In the genomic region with DNA sequence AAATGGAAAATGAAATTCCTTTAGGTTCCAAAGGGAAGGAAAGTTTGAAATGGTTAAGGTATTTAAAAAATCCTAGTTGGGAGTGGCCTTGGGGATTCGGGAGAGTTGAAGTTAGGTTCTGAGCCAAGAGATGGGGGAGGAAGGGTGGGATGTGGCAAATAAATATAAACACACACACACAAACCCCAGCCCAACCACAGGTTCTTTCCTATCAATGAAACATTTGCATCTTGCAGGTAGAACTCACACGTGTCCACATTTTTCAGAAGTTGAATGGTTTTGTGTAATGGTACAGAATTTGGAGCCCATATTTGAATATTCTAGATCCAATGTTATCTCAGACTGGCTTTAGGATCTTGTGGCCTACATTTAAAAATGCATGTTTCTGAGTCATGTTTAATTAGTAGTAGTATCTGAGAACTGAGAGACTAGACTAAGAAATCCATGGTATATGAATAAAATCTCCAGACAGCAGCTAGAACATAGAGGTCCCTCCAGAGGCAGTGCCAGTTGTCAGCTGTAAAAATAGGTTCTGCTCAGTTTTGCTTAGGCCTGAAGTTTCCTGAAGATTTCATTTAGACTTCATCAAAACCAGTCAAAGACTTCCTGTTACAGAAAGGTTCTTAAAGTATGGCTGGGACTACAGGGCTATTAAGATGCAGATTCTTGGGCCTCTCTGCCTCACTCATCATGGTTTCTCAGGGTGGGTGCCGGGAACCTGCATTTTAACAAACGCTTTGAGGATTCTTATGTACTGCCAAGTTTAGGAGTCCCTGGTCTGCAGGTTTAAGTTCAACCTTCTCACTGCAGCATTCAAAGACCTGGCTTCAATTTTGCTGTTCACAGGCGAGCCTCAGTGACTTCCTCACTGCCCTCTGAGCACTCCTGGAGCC, we compare ENCODE assay signal across 13 cellular contexts. TPM values are rescaled to one million over a fixed set of nuclear protein-coding genes. Genes with fewer than 3 reads are reported as not detected.
DNase-seq lines count a peak whose midpoint lies in the region; ATAC-seq and TF ChIP-seq lines count a peak whose summit lies in the region.
"Had no signal": no experiment of that assay in that cellular context is flagged by ENCODE, and none has a peak within 500 bp of the region (broad histone marks: within the 10 kb centered on the region; RNA-seq: fewer than 3 reads in every experiment).

No MANE protein-coding gene starts in this region.

- peaks cover 90% of the 10 kb centered on the region for H3K4me1 Mint-ChIP-seq in activated T-helper 2 cell treated with anti-CD3 and anti-CD28 coated beads, Interferon-gamma antibody, Interleukin-2, Interleukin-4, amounts not matched to agents 10 μg/mL and 5 μg/mL and 100 μg/mL, durations not matched to agents 14 hours and 24 hours and 36 hours (ENCODE audit: low read depth)
- H3K4me1 Mint-ChIP-seq in natural killer cell treated with Interleukin-12 subunit alpha and Interleukin-12 subunit beta and Interleukin-15 and Interleukin-18, amount 100 ng/mL, for 72 hours (ENCODE audit: low read depth in 2 of 2) = peaks cover 72 to 88% of the 10 kb centered on the region in 2 donors
- H3K4me1 Mint-ChIP-seq in osteocyte (ENCODE audit: unreplicated experiment) = peaks cover 11% of the 10 kb centered on the region

- peak overlapping the region; percentile 100 for H3K27ac Mint-ChIP-seq in activated T-helper 2 cell treated with anti-CD3 and anti-CD28 coated beads, Interferon-gamma antibody, Interleukin-2, Interleukin-4, amounts not matched to agents 10 μg/mL and 5 μg/mL and 100 μg/mL, durations not matched to agents 14 hours and 24 hours and 36 hours
- peak overlapping the region; percentile 91 to 98 for H3K27ac Mint-ChIP-seq in natural killer cell treated with Interleukin-12 subunit alpha and Interleukin-12 subunit beta and Interleukin-15 and Interleukin-18, amount 100 ng/mL, for 72 hours
- H3K27ac Mint-ChIP-seq in osteocyte (ENCODE audit: unreplicated experiment) = no peak overlapping the region

- H3K4me2 ChIP-seq in Karpas-422 (ENCODE audit: low read depth, low read length, poor library complexity, severe bottlenecking) = peak overlapping the region; percentile 84

- H3K9ac ChIP-seq in Karpas-422 (ENCODE audit: low read length) = peak overlapping the region; percentile 72

- H3K4me1 ChIP-seq in Karpas-422 (ENCODE audit: low read length) = peaks cover 56% of the 10 kb centered on the region
- H3K4me1 ChIP-seq: breast epithelium had no signal

- H3K4me3 ChIP-seq in Karpas-422 (ENCODE audit: low read length) = peak overlapping the region; percentile 69; the same call in 1 of the 2 replicates

- H3K27ac ChIP-seq in Karpas-422 (ENCODE audit: low read length) = peak overlapping the region; percentile 82
- H3K27ac ChIP-seq: breast epithelium, psoas muscle had no signal

- no peak for ATAC-seq in natural killer cell treated with Interleukin-12 subunit alpha and Interleukin-12 subunit beta and Interleukin-15 and Interleukin-18, amount 100 ng/mL, for 72 hours
- no peak for ATAC-seq in GM21528 (IDR thresholded peaks at IDR 0.05; ENCODE audit: low FRiP score, unreplicated experiment)

- H3K79me2 ChIP-seq in Karpas-422 (ENCODE audit: low read length) = peaks cover 62% of the 10 kb centered on the region

- no peak overlapping the region for H2AFZ ChIP-seq in Karpas-422 (ENCODE audit: low read length)

- H3K9me2 ChIP-seq in Karpas-422 (replicated peaks; ENCODE audit: insufficient read depth, low read length) = no peaks in the 10 kb centered on the region

- no peaks in the 10 kb centered on the region for H3K27me3 Mint-ChIP-seq in activated T-helper 2 cell treated with anti-CD3 and anti-CD28 coated beads, Interferon-gamma antibody, Interleukin-2, Interleukin-4, amounts not matched to agents 10 μg/mL and 5 μg/mL and 100 μg/mL, durations not matched to agents 14 hours and 24 hours and 36 hours (ENCODE audit: low read depth)
- no peaks in the 10 kb centered on the region for H3K27me3 Mint-ChIP-seq in natural killer cell treated with Interleukin-12 subunit alpha and Interleukin-12 subunit beta and Interleukin-15 and Interleukin-18, amount 100 ng/mL, for 72 hours
- H3K27me3 Mint-ChIP-seq in osteocyte (ENCODE audit: unreplicated experiment) = no peaks in the 10 kb centered on the region

- peaks cover 60% of the 10 kb centered on the region for H3K36me3 Mint-ChIP-seq in activated T-helper 2 cell treated with anti-CD3 and anti-CD28 coated beads, Interferon-gamma antibody, Interleukin-2, Interleukin-4, amounts not matched to agents 10 μg/mL and 5 μg/mL and 100 μg/mL, durations not matched to agents 14 hours and 24 hours and 36 hours (ENCODE audit: low read depth)
- peaks cover 1% of the 10 kb centered on the region for H3K36me3 Mint-ChIP-seq in natural killer cell treated with Interleukin-12 subunit alpha and Interleukin-12 subunit beta and Interleukin-15 and Interleukin-18, amount 100 ng/mL, for 72 hours
- H3K36me3 Mint-ChIP-seq in osteocyte (ENCODE audit: unreplicated experiment) = no peaks in the 10 kb centered on the region

- H3K9me3 Mint-ChIP-seq in activated T-helper 2 cell treated with anti-CD3 and anti-CD28 coated beads, Interferon-gamma antibody, Interleukin-2, Interleukin-4, amounts not matched to agents 10 μg/mL and 5 μg/mL and 100 μg/mL, durations not matched to agents 14 hours and 24 hours and 36 hours = peaks cover 1% of the 10 kb centered on the region
- peaks cover 8% of the 10 kb centered on the region for H3K9me3 Mint-ChIP-seq in natural killer cell treated with Interleukin-12 subunit alpha and Interleukin-12 subunit beta and Interleukin-15 and Interleukin-18, amount 100 ng/mL, for 72 hours
- peaks cover 2% of the 10 kb centered on the region for H3K9me3 Mint-ChIP-seq in osteocyte (ENCODE audit: unreplicated experiment)

- no peak for TF ChIP-seq CTCF in osteocyte (IDR thresholded peaks at IDR 0.05)

- H3K27me3 ChIP-seq in Karpas-422 (ENCODE audit: low read length) = no peaks in the 10 kb centered on the region
- H3K27me3 ChIP-seq: breast epithelium had no signal

- H3K36me3 ChIP-seq in Karpas-422 (ENCODE audit: insufficient read depth, low read length) = no peaks in the 10 kb centered on the region
- H3K36me3 ChIP-seq: breast epithelium had no signal

- intact Hi-C loops in activated T-helper 2 cell treated with anti-CD3 and anti-CD28 coated beads, Interferon-gamma antibody, Interleukin-2, Interleukin-4, amounts not matched to agents 10 μg/mL and 5 μg/mL and 100 μg/mL, durations not matched to agents 14 hours and 24 hours and 36 hours (cut with micrococcal nuclease) = loop anchor here (1.0 to 2.0 kb wide), 3 partner anchors 8 to 61 kb away; no protein-coding TSS in a partner anchor

- H3K4me3 Mint-ChIP-seq in activated T-helper 2 cell treated with anti-CD3 and anti-CD28 coated beads, Interferon-gamma antibody, Interleukin-2, Interleukin-4, amounts not matched to agents 10 μg/mL and 5 μg/mL and 100 μg/mL, durations not matched to agents 14 hours and 24 hours and 36 hours (ENCODE audit: low read depth) = peak overlapping the region; percentile 90
- H3K4me3 Mint-ChIP-seq in natural killer cell treated with Interleukin-12 subunit alpha and Interleukin-12 subunit beta and Interleukin-15 and Interleukin-18, amount 100 ng/mL, for 72 hours = peak overlapping the region; percentile 88
- H3K4me3 Mint-ChIP-seq in osteocyte (ENCODE audit: unreplicated experiment) = no peak overlapping the region

- H3K9me3 ChIP-seq in Karpas-422 (ENCODE audit: low read length) = no peaks in the 10 kb centered on the region
- H3K9me3 ChIP-seq: breast epithelium, psoas muscle had no signal

- peak; percentile 15 for DNase-seq in GF-D8 (lab: John Stamatoyannopoulos, UW)
- DNase-seq in Karpas-422 = no peak
- DNase-seq in activated T-helper 2 cell treated with anti-CD3 and anti-CD28 coated beads, Interferon-gamma antibody, Interleukin-2, Interleukin-4, amounts not matched to agents 10 μg/mL and 5 μg/mL and 100 μg/mL, durations not matched to agents 14 hours and 24 hours and 36 hours (ENCODE audit: low spot score) = no peak
- DNase-seq in natural killer cell treated with Interleukin-12 subunit alpha and Interleukin-12 subunit beta and Interleukin-15 and Interleukin-18, amount 100 ng/mL, for 72 hours (ENCODE audit: low spot score) = no peak
- no peak for DNase-seq in osteocyte (ENCODE audit: extremely low spot score, unreplicated experiment)
- no peak for DNase-seq in GOT3 (lab: John Stamatoyannopoulos, UW)
- DNase-seq in NCI-H69 (lab: John Stamatoyannopoulos, UW) = no peak
- DNase-seq: EL, HCEC 1CT, NCI-H2029 treated with DMSO at 0.1 percent for 48 hours, psoas muscle had no signal

- H4K20me1 ChIP-seq in Karpas-422 (ENCODE audit: insufficient read depth, low read depth, low read length) = peaks cover 14% of the 10 kb centered on the region; the same call in 1 of the 2 replicates

RNA-seq across cellular contexts. Expression of gene RUNX1, which starts 21.3 kb away (rescaled TPM):
- 19.2 and 20.5 TPM in 2 replicates for total RNA-seq in Karpas-422 (2014; rRNA removed; shearing (Covaris generic); ENCODE audit: low replicate concordance)
- total RNA-seq in activated T-helper 2 cell treated with anti-CD3 and anti-CD28 coated beads, Interferon-gamma antibody, Interleukin-2, Interleukin-4, amounts not matched to agents 10 μg/mL and 5 μg/mL and 100 μg/mL, durations not matched to agents 14 hours and 24 hours and 36 hours = 120 and 121 TPM in 2 replicates
- 100 to 1,000 TPM in 1 of 2 donors, 10 to 100 TPM in 1; 67.8 to 121 TPM for total RNA-seq in natural killer cell treated with Interleukin-12 subunit alpha and Interleukin-12 subunit beta and Interleukin-15 and Interleukin-18, amount 100 ng/mL, for 72 hours
- 23.6 and 23.9 TPM in 2 replicates for total RNA-seq in osteocyte
